In genomic region chr20:35000311-35000921, GRCh38 we compare ENCODE assay signal across 33 cellular contexts. TPM values are rescaled to one million over a fixed set of nuclear protein-coding genes. Genes with fewer than 3 reads are reported as not detected.
A peak's percentile ranks its signal among the peaks of the same experiment; 100 is the strongest.
DNase-seq lines count a peak whose midpoint lies in the region; TF ChIP-seq lines count a peak whose summit lies in the region.
"Had no signal": no experiment of that assay in that cellular context is flagged by ENCODE, and none has a peak within 500 bp of the region (broad histone marks: within the 10 kb centered on the region; RNA-seq: fewer than 3 reads in every experiment).

No MANE protein-coding gene starts in this region.

- intact Hi-C loops in activated CD4-positive, alpha-beta T cell treated with anti-CD3 and anti-CD28 coated beads, Interleukin-2, amount 10 ng/mL, durations not matched to agents 24 days and 14 days (cut with micrococcal nuclease) = loop anchor here (5.0 kb wide), 1 partner anchor 128 kb away; the partner anchor contains the start of gene GGT7
- intact Hi-C loops in Caco-2 (cut with micrococcal nuclease; ENCODE audit: unreplicated experiment) = loop anchor here (5.0 kb wide), 1 partner anchor 128 kb away; the partner anchor contains the start of gene GGT7
- intact Hi-C loops in left ventricle myocardium inferior (cut with micrococcal nuclease) = no loop called here
- intact Hi-C loops in thyroid gland (cut with DNase I) = no loop called here

- TF ChIP-seq POLR2A in thyroid gland (IDR thresholded peaks at IDR 0.05) = no peak

- H3K36me3 ChIP-seq in Caco-2 (ENCODE audit: control insufficient read depth, insufficient read depth, low read length) (peaks cover 24% of the 10 kb centered on the region), left ventricle myocardium inferior (peaks cover 100% of the 10 kb centered on the region), thyroid gland (peaks cover 78 to 79% of the 10 kb centered on the region in 2 donors)

- H3K9me3 ChIP-seq in Caco-2 (no peaks in the 10 kb centered on the region), left ventricle myocardium inferior (replicated peaks) (no peaks in the 10 kb centered on the region), thyroid gland (no peaks in the 10 kb centered on the region)
- H3K9me3 ChIP-seq: A549, BE2C, left lung, pancreas, SK-N-SH, spleen, thoracic aorta, vagina had no signal

- H3K27ac Mint-ChIP-seq in activated CD4-positive, alpha-beta T cell treated with anti-CD3 and anti-CD28 coated beads, Interleukin-2, amount 10 ng/mL, durations not matched to agents 24 days and 14 days = peak overlapping the region; percentile 34
- H3K27ac Mint-ChIP-seq in Caco-2 (ENCODE audit: unreplicated experiment) = peak overlapping the region; percentile 42
- H3K27ac Mint-ChIP-seq: activated CD8-positive, alpha-beta memory T cell treated with anti-CD3 and anti-CD28 coated beads, Interleukin-2, amount 10 ng/mL, durations not matched to agents 7 days and 5 days; activated naive CD8-positive, alpha-beta T cell treated with anti-CD3 and anti-CD28 coated beads, Interleukin-2, amount 10 ng/mL, durations not matched to agents 7 days and 5 days; activated T-helper 1 cell treated with anti-CD3 and anti-CD28 coated beads, Interleukin-12 subunit alpha, Interleukin-12 subunit beta, Interleukin-2, Interleukin-4 antibody, amounts not matched to agents 30 ng/mL and 10 ng/mL and 1 ng/mL, durations not matched to agents 14 hours and 24 hours and 36 hours; mesothelial cell of epicardium had no signal

- H3K27ac ChIP-seq in left ventricle myocardium inferior (replicated peaks) = peak overlapping the region; percentile 23
- H3K27ac ChIP-seq in thyroid gland = no peak overlapping the region
- H3K27ac ChIP-seq: A549, left lung, pancreas, spleen, thoracic aorta, vagina had no signal

- H3K27me3 ChIP-seq in Caco-2 (replicated peaks; ENCODE audit: control insufficient read depth, insufficient read depth, low read length) (no peaks in the 10 kb centered on the region), left ventricle myocardium inferior (ENCODE audit: low read depth) (no peaks in the 10 kb centered on the region), thyroid gland (no peaks in the 10 kb centered on the region)
- H3K27me3 ChIP-seq: BE2C, left lung, pancreas, spleen, vagina had no signal

- no peaks in the 10 kb centered on the region for H3K9me3 Mint-ChIP-seq in activated CD4-positive, alpha-beta T cell treated with anti-CD3 and anti-CD28 coated beads, Interleukin-2, amount 10 ng/mL, durations not matched to agents 24 days and 14 days
- H3K9me3 Mint-ChIP-seq in Caco-2 (ENCODE audit: unreplicated experiment) = no peaks in the 10 kb centered on the region
- H3K9me3 Mint-ChIP-seq: activated naive CD8-positive, alpha-beta T cell treated with anti-CD3 and anti-CD28 coated beads, Interleukin-2, amount 10 ng/mL, durations not matched to agents 7 days and 5 days; activated T-helper 1 cell treated with anti-CD3 and anti-CD28 coated beads, Interleukin-12 subunit alpha, Interleukin-12 subunit beta, Interleukin-2, Interleukin-4 antibody, amounts not matched to agents 30 ng/mL and 10 ng/mL and 1 ng/mL, durations not matched to agents 14 hours and 24 hours and 36 hours; mesothelial cell of epicardium had no signal

- H3K36me3 Mint-ChIP-seq in activated CD4-positive, alpha-beta T cell treated with anti-CD3 and anti-CD28 coated beads, Interleukin-2, amount 10 ng/mL, durations not matched to agents 24 days and 14 days (ENCODE audit: low read depth) = peaks cover 50% of the 10 kb centered on the region
- peaks cover 93% of the 10 kb centered on the region for H3K36me3 Mint-ChIP-seq in Caco-2 (ENCODE audit: insufficient read depth, unreplicated experiment)

- TF ChIP-seq CTCF in Caco-2 (IDR thresholded peaks at IDR 0.05; ENCODE audit: insufficient read depth in 1 of 2, low read depth in 1 of 2, low read length in 1 of 2, severe bottlenecking in 1 of 2, unreplicated experiment in 1 of 2) (no peak), left ventricle myocardium inferior (IDR thresholded peaks at IDR 0.05; ENCODE audit: borderline replicate concordance) (no peak), GM10248 (IDR thresholded peaks at IDR 0.05; ENCODE audit: control extremely low read depth, extremely low read depth, low read depth, missing control alignments) (no peak), thyroid gland (IDR thresholded peaks at IDR 0.05) (no peak)

- CTCF ChIA-PET in Caco-2 (lab: Charles Lee) (interaction anchor here (0.5 to 4.3 kb wide), 3 partner anchors 44 to 126 kb away, joined by 3 to 17 read pairs (median 5); no protein-coding TSS in a partner anchor), GM10248 (lab: Yijun Ruan, JAX) (interaction anchor here (1.2 to 2.3 kb wide), 3 partner anchors 10 to 126 kb away, joined by 3 to 16 read pairs (median 4); partner anchors contain the start of gene GGT7)

- BruUV-seq in Caco-2 (replicated peaks; lab: Mats Ljungman, UMichigan) = no TSS peak

- no peaks in the 10 kb centered on the region for H3K4me1 ChIP-seq in Caco-2
- H3K4me1 ChIP-seq in left ventricle myocardium inferior = peaks cover 27% of the 10 kb centered on the region
- H3K4me1 ChIP-seq in thyroid gland = no peaks in the 10 kb centered on the region
- H3K4me1 ChIP-seq: A549, left lung, pancreas, spleen, vagina had no signal

- DNase-seq in activated CD4-positive, alpha-beta T cell treated with anti-CD3 and anti-CD28 coated beads, Interleukin-2, amount 10 ng/mL, durations not matched to agents 24 days and 14 days = no peak
- no peak for DNase-seq in activated CD4-positive, alpha-beta T cell treated with anti-CD3 and anti-CD28 coated beads, Interleukin-2, amount 50 U/mL, for 4 hours
- peak in 1 of 2 experiments; percentile 46 for DNase-seq in Caco-2
- DNase-seq in NCI-H2171 (lab: John Stamatoyannopoulos, UW) = peak; percentile 90
- peak; percentile 12 for DNase-seq in left ventricle myocardium inferior
- DNase-seq in MV-4-11 (lab: John Stamatoyannopoulos, UW) = no peak
- no peak for DNase-seq in GM10248 (ENCODE audit: extremely low spot score)
- DNase-seq in thyroid gland = no peak
- DNase-seq: activated CD8-positive, alpha-beta memory T cell treated with anti-CD3 and anti-CD28 coated beads, Interleukin-2, amount 10 ng/mL, durations not matched to agents 7 days and 5 days; activated naive CD8-positive, alpha-beta T cell treated with anti-CD3 and anti-CD28 coated beads, Interleukin-2, amount 10 ng/mL, durations not matched to agents 7 days and 5 days; BE2C; DMS53; erythroblast; GF-D8; naive thymus-derived CD4-positive, alpha-beta T cell; NCI-H1048; NCI-H1930; NCI-H510A treated with DMSO at 0.1 percent for 48 hours; RPMI8226; SK-N-SH; spleen; stimulated activated CD4-positive, alpha-beta T cell treated with anti-CD3 and anti-CD28 coated beads, Interleukin-4, amount 100 ng/mL, for 24 hours; stimulated activated naive CD4-positive, alpha-beta T cell treated with Interleukin-2 at 50 U/mL for 16 hours; T-helper 2 cell had no signal

- 97% methylated on average over 9 to 23 of the region's 28 CpGs for WGBS in thyroid gland, 2 donors

- POLR2A ChIA-PET in Caco-2 (lab: Charles Lee) (interaction anchor here (1.1 kb wide), 1 partner anchor 44 kb away, joined by 3 read pairs; the partner anchor contains the start of genes GSS and MYH7B), GM10248 (lab: Yijun Ruan, JAX) (no interaction called here)

- no peak overlapping the region for H3K4me3 ChIP-seq in Caco-2 (ENCODE audit: low read depth, low read length)
- H3K4me3 ChIP-seq in left ventricle myocardium inferior = no peak overlapping the region
- H3K4me3 ChIP-seq in thyroid gland (replicated peaks in 1 of 3) = no peak overlapping the region
- H3K4me3 ChIP-seq: A549, left lung, pancreas, spleen, thoracic aorta, vagina had no signal

- no peaks in the 10 kb centered on the region for H3K4me1 Mint-ChIP-seq in activated CD4-positive, alpha-beta T cell treated with anti-CD3 and anti-CD28 coated beads, Interleukin-2, amount 10 ng/mL, durations not matched to agents 24 days and 14 days
- no peaks in the 10 kb centered on the region for H3K4me1 Mint-ChIP-seq in Caco-2 (ENCODE audit: low read depth, unreplicated experiment)
- H3K4me1 Mint-ChIP-seq: mesothelial cell of epicardium had no signal

- no peaks in the 10 kb centered on the region for H3K27me3 Mint-ChIP-seq in activated CD4-positive, alpha-beta T cell treated with anti-CD3 and anti-CD28 coated beads, Interleukin-2, amount 10 ng/mL, durations not matched to agents 24 days and 14 days
- H3K27me3 Mint-ChIP-seq in Caco-2 (ENCODE audit: insufficient read depth, unreplicated experiment) = no peaks in the 10 kb centered on the region
- H3K27me3 Mint-ChIP-seq: activated CD8-positive, alpha-beta memory T cell treated with anti-CD3 and anti-CD28 coated beads, Interleukin-2, amount 10 ng/mL, durations not matched to agents 7 days and 5 days; activated naive CD8-positive, alpha-beta T cell treated with anti-CD3 and anti-CD28 coated beads, Interleukin-2, amount 10 ng/mL, durations not matched to agents 7 days and 5 days; naive thymus-derived CD4-positive, alpha-beta T cell had no signal

- no peak overlapping the region for H3K4me3 Mint-ChIP-seq in activated CD4-positive, alpha-beta T cell treated with anti-CD3 and anti-CD28 coated beads, Interleukin-2, amount 10 ng/mL, durations not matched to agents 24 days and 14 days
- no peak overlapping the region for H3K4me3 Mint-ChIP-seq in Caco-2 (ENCODE audit: unreplicated experiment)
- H3K4me3 Mint-ChIP-seq: activated CD8-positive, alpha-beta memory T cell treated with anti-CD3 and anti-CD28 coated beads, Interleukin-2, amount 10 ng/mL, durations not matched to agents 7 days and 5 days; activated naive CD8-positive, alpha-beta T cell treated with anti-CD3 and anti-CD28 coated beads, Interleukin-2, amount 10 ng/mL, durations not matched to agents 7 days and 5 days; activated T-helper 1 cell treated with anti-CD3 and anti-CD28 coated beads, Interleukin-12 subunit alpha, Interleukin-12 subunit beta, Interleukin-2, Interleukin-4 antibody, amounts not matched to agents 30 ng/mL and 10 ng/mL and 1 ng/mL, durations not matched to agents 14 hours and 24 hours and 36 hours; mesothelial cell of epicardium; naive thymus-derived CD4-positive, alpha-beta T cell had no signal

RNA-seq across cellular contexts. Expression of gene MYH7B, which starts 44.7 kb away (rescaled TPM):
- 0.19 and 0.52 TPM in 2 replicates for total RNA-seq in activated CD4-positive, alpha-beta T cell treated with anti-CD3 and anti-CD28 coated beads, Interleukin-2, amount 10 ng/mL, durations not matched to agents 24 days and 14 days
- total RNA-seq in Caco-2 (2022) (1.9 and 2.5 TPM in 2 replicates), left ventricle myocardium inferior (253 TPM), thyroid gland (1 to 10 TPM in 3 of 4 donors, under 1 TPM in 1; 0.63 to 2.0 (median 1.4) TPM)
- total RNA-seq: fibroblast of villous mesenchyme, H4 had no signal

RNA-seq across cellular contexts. Expression of gene GSS, which starts 44.8 kb away (rescaled TPM):
- 71.0 and 71.3 TPM in 2 replicates for total RNA-seq in activated CD4-positive, alpha-beta T cell treated with anti-CD3 and anti-CD28 coated beads, Interleukin-2, amount 10 ng/mL, durations not matched to agents 24 days and 14 days
- total RNA-seq in Caco-2 (2022) (138 TPM in 2 replicates), left ventricle myocardium inferior (17.2 TPM), thyroid gland (10 to 100 TPM; 45.7 to 81.8 (median 62.4) TPM)

Comparison
In these comparisons a context has a peak if more than half of its experiments do, and no peak if none do; other contexts are left out.
1. DNase-seq: peak in NCI-H2171 (single experiment) and left ventricle myocardium inferior (single experiment); none in activated CD4-positive, alpha-beta T cell treated with anti-CD3 and anti-CD28 coated beads, Interleukin-2, amount 10 ng/mL, durations not matched to agents 24 days and 14 days (single experiment), activated CD4-positive, alpha-beta T cell treated with anti-CD3 and anti-CD28 coated beads, Interleukin-2, amount 50 U/mL, for 4 hours (0 of 2), MV-4-11 (single experiment), GM10248 (single experiment) and thyroid gland (0 of 2).
2. RNA of gene MYH7B, which starts 44.7 kb away (total RNA-seq): 253 TPM in left ventricle myocardium inferior (single experiment); 1.9 to 2.5 TPM in Caco-2, 0.63 to 2.0 TPM in thyroid gland and 0.19 to 0.52 TPM in activated CD4-positive, alpha-beta T cell treated with anti-CD3 and anti-CD28 coated beads, Interleukin-2, amount 10 ng/mL, durations not matched to agents 24 days and 14 days; every median in the first group is over 10 times any median in the second.
3. intact Hi-C loops: an anchor here in activated CD4-positive, alpha-beta T cell treated with anti-CD3 and anti-CD28 coated beads, Interleukin-2, amount 10 ng/mL, durations not matched to agents 24 days and 14 days (5.0 kb wide) and Caco-2 (5.0 kb wide); none called in left ventricle myocardium inferior and thyroid gland.